ENCODE assay signal across 26 cellular contexts in the genomic region with DNA sequence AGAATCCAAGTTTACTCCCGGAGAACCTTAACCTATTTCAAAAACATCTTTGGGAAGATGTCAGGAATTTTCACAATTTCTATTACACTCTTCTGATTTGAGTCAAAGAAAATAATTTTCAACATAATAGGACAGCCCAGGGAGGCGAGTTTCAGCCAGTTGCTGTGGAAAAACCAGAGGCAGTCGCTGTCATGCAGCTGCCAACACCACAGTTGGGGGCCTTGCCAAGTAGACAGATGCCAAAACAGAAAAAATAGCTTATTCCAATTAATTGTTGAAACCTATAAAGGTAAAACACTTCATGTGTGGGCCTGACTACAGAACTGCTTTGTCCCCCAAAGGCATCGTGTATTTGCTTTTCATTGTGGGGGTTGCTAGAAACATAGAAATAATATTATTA.
DNase-seq lines count a peak whose midpoint lies in the region; ATAC-seq and TF ChIP-seq lines count a peak whose summit lies in the region.
"Had no signal": no experiment of that assay in that cellular context is flagged by ENCODE, and none has a peak within 500 bp of the region (broad histone marks: within the 10 kb centered on the region; RNA-seq: fewer than 3 reads in every experiment).

No MANE protein-coding gene starts in this region.

- H3K4me3 ChIP-seq in BE2C (ENCODE audit: low read depth, low read length) (no peak overlapping the region), neural cell (ENCODE audit: low read length) (no peak overlapping the region)
- H3K4me3 ChIP-seq: Peyer's patch had no signal

- peak; percentile 6 for DNase-seq in BE2C
- peak; percentile 51 for DNase-seq in NCI-H69 (lab: John Stamatoyannopoulos, UW)
- DNase-seq in head of caudate nucleus = peak in 26 of 42 donors; percentile 2 to 56 (median 23)
- no peak for DNase-seq in GM19240 (ENCODE audit: insufficient read length, low spot score)
- DNase-seq in G401 (ENCODE audit: low spot score) = no peak
- DNase-seq: Caco-2; CD4-positive, alpha-beta memory T cell; DMS 273 treated with DMSO at 0.1 percent for 48 hours; DMS79; EL; GF-D8; HCEC 1CT; NCI-H1092; NCI-H1417 treated with DMSO at 0.1 percent for 48 hours; NCI-H1694 treated with DMSO at 0.1 percent for 48 hours; NCI-H2171; NCI-H226; NCI-H524; NCI-H82; OCI-M1; Peyer's patch; SIG-M5; SK-N-SH; SW 1271 had no signal

- no peaks in the 10 kb centered on the region for H3F3A ChIP-seq in neural cell (ENCODE audit: insufficient read depth, low read length, poor library complexity, severe bottlenecking)

- ATAC-seq in GM18498 (IDR thresholded peaks at IDR 0.05; ENCODE audit: unreplicated experiment) = no peak

- no peaks in the 10 kb centered on the region for H3K4me1 ChIP-seq in BE2C
- H3K4me1 ChIP-seq: Caco-2, Peyer's patch had no signal

- TF ChIP-seq RAD21 in neural cell (conservative IDR thresholded peaks at IDR 0.05) = no peak

- H3K79me2 ChIP-seq in neural cell (replicated peaks; ENCODE audit: insufficient read depth, low read length) = no peaks in the 10 kb centered on the region

- H4K20me1 ChIP-seq in neural cell (ENCODE audit: insufficient read depth) = no peaks in the 10 kb centered on the region

- H3K36me3 ChIP-seq in BE2C = no peaks in the 10 kb centered on the region
- H3K36me3 ChIP-seq in neural cell (ENCODE audit: insufficient read depth, low read length) = no peaks in the 10 kb centered on the region
- H3K36me3 ChIP-seq: Peyer's patch had no signal

- H3K9ac ChIP-seq in neural cell (ENCODE audit: low read length) = no peak overlapping the region
- H3K9ac ChIP-seq: SK-N-SH had no signal

- no peak overlapping the region for H3K4me2 ChIP-seq in neural cell (ENCODE audit: low read length)
- H3K4me2 ChIP-seq: SK-N-SH had no signal

- H3K27me3 ChIP-seq in BE2C (no peaks in the 10 kb centered on the region), neural cell (ENCODE audit: insufficient read depth, low read depth, low read length) (no peaks in the 10 kb centered on the region)
- H3K27me3 ChIP-seq: Peyer's patch had no signal

- no peak overlapping the region for H2AFZ ChIP-seq in neural cell (ENCODE audit: low read depth, low read length)

- TF ChIP-seq EP300 in neural cell (conservative IDR thresholded peaks at IDR 0.05; ENCODE audit: poor library complexity, severe bottlenecking) = peak; percentile 69

- TF ChIP-seq CTCF in BE2C (IDR thresholded peaks at IDR 0.05; ENCODE audit: low read depth, low read length) = no peak
- TF ChIP-seq CTCF in neural cell (IDR thresholded peaks at IDR 0.05; ENCODE audit: poor library complexity, severe bottlenecking) = no peak

- in situ Hi-C loops in G401 (cut with HindIII; ENCODE audit: low sequenced_read_pairs) = no loop called here

- no peaks in the 10 kb centered on the region for H3K9me2 ChIP-seq in neural cell (ENCODE audit: insufficient read depth, low read length)
- H3K9me2 ChIP-seq: SK-N-SH had no signal

- H3K9me3 ChIP-seq in BE2C = no peaks in the 10 kb centered on the region
- no peaks in the 10 kb centered on the region for H3K9me3 ChIP-seq in neural cell (ENCODE audit: low read length)
- H3K9me3 ChIP-seq: Caco-2, Peyer's patch had no signal

- no peak overlapping the region for H3K27ac ChIP-seq in neural cell (ENCODE audit: low read length)
- H3K27ac ChIP-seq: Peyer's patch had no signal

- intact Hi-C loops in head of caudate nucleus (cut with DNase I) = no loop called here

TF ChIP-seq in neural cell, 6 proteins besides CTCF, POLR2A, EP300 and RAD21:
- peak; percentile 69 for TF ChIP-seq POLR2AphosphoS5 (IDR thresholded peaks at IDR 0.05)
- no peak for TF ChIP-seq EZH2 (IDR thresholded peaks at IDR 0.05; ENCODE audit: borderline replicate concordance, insufficient read depth, low read length, poor library complexity, severe bottlenecking)

Comparison
In these comparisons a context has a peak if more than half of its experiments do, and no peak if none do; other contexts are left out.
1. DNase-seq: peak in BE2C (single experiment), NCI-H69 (single experiment) and head of caudate nucleus (26 of 42); none in GM19240 (single experiment) and G401 (single experiment).